In the genomic region with DNA sequence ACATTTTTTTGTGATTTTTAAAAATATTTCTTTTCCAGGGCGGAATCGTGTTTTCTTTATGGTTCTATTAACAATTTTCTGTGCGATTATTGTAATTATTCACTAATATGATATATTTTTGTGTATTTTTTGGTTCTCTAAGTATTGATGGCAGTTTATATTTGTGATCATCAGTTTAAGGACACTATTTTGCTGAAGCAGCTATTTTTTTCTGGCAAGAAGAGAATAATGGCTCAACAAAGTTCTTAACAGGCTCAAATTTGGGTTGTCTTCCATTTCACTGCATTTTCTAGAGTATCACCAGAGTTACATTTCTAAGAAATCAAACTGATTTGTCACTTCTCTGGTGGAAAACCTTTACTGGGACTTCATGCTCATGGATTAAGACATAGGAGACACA, we compare ENCODE assay signal across 14 cellular contexts.
A peak's percentile ranks its signal among the peaks of the same experiment; 100 is the strongest.
DNase-seq lines count a peak whose midpoint lies in the region; ATAC-seq, FAIRE-seq and TF ChIP-seq lines count a peak whose summit lies in the region.
"Had no signal": no experiment of that assay in that cellular context is flagged by ENCODE, and none has a peak within 500 bp of the region (broad histone marks: within the 10 kb centered on the region; RNA-seq: fewer than 3 reads in every experiment).

No MANE protein-coding gene starts in this region.

- H3K4me3 ChIP-seq in IMR-90 (ENCODE audit: insufficient read depth, low read depth, low read length) (no peak overlapping the region), K562 (no peak overlapping the region), smooth muscle cell (no peak overlapping the region), foreskin fibroblast (ENCODE audit: low read depth in 1 of 2, low read length in 2 of 2) (no peak overlapping the region)
- H3K4me3 ChIP-seq: GM23248 had no signal

- TF ChIP-seq POLR2A in IMR-90 (IDR thresholded peaks at IDR 0.05; ENCODE audit: low read depth, low read length) (no peak), K562 (conservative IDR thresholded peaks at IDR 0.05) (no peak)

- no peak for ATAC-seq in IMR-90 (ENCODE audit: low read depth)
- ATAC-seq in K562, result no peak
- ATAC-seq: CD8-positive, alpha-beta T cell; HCT116 had no signal

- intact Hi-C loops in Calu3 (cut with micrococcal nuclease; ENCODE audit: unreplicated experiment) (loop anchor here (10.0 kb wide), 1 partner anchor 198 kb away; no protein-coding TSS in a partner anchor), IMR-90 (cut with micrococcal nuclease) (no loop called here), K562 (cut with micrococcal nuclease) (no loop called here)

- no peak overlapping the region for H3K56ac ChIP-seq in IMR-90 (ENCODE audit: extremely low read depth, insufficient read depth, low read length)

- no peaks in the 10 kb centered on the region for H3K9me3 Mint-ChIP-seq in Calu3 (ENCODE audit: low read depth, unreplicated experiment)
- H3K9me3 Mint-ChIP-seq: CD8-positive, alpha-beta T cell; IgD-negative memory B cell had no signal

- no peak overlapping the region for H2BK15ac ChIP-seq in IMR-90 (ENCODE audit: low read depth, low read length)

- no peaks in the 10 kb centered on the region for H3K27me3 Mint-ChIP-seq in Calu3 (ENCODE audit: unreplicated experiment)
- H3K27me3 Mint-ChIP-seq: IgD-negative memory B cell had no signal

- H3K4me1 ChIP-seq in IMR-90 (ENCODE audit: control insufficient read depth, insufficient read depth, low read length) (no peaks in the 10 kb centered on the region), K562 (replicated peaks in 1 of 2; ENCODE audit: control insufficient read depth in 2 of 2, insufficient read depth in 2 of 2, low read length in 2 of 2) (0 out of 5 replicates have a peak, but pooled peaks cover 0 to 4% of the 10 kb centered on the region in 2 experiments), smooth muscle cell (ENCODE audit: low read depth) (peaks cover 12% of the 10 kb centered on the region)

- in situ Hi-C loops in IMR-90 (cut with MboI; ENCODE audit: low sequenced_read_pairs) (loop anchor here (25.0 kb wide), 2 partner anchors 606 to 706 kb away; a partner anchor contains a TSS), K562 (cut with MboI) (no loop called here)

- H3K4me1 Mint-ChIP-seq in Calu3 (ENCODE audit: low read depth, unreplicated experiment), result peaks cover 26% of the 10 kb centered on the region

- no peak overlapping the region for H4K91ac ChIP-seq in IMR-90 (ENCODE audit: insufficient read depth, low read depth, low read length)

- no peak overlapping the region for H3K18ac ChIP-seq in IMR-90 (ENCODE audit: low read depth, low read length)

- H3K4me2 ChIP-seq in IMR-90 (ENCODE audit: low read depth, low read length), result no peak overlapping the region
- H3K4me2 ChIP-seq in K562 (ENCODE audit: insufficient read depth, low read length), result no peak overlapping the region; the same call in 1 of the 2 replicates
- peak overlapping the region; percentile 5 for H3K4me2 ChIP-seq in smooth muscle cell

- BruUV-seq in Calu3 (replicated peaks; lab: Mats Ljungman, UMichigan) (no TSS peak), IMR-90 (replicated peaks; lab: Mats Ljungman, UMichigan) (no TSS peak), K562 (replicated peaks; lab: Mats Ljungman, UMichigan) (no TSS peak)

- H3F3A ChIP-seq in smooth muscle cell (ENCODE audit: low read depth), result no peaks in the 10 kb centered on the region

- H3K14ac ChIP-seq in IMR-90 (replicated peaks; ENCODE audit: low read depth, low read length), result no peak overlapping the region

- WGBS in IMR-90 (ENCODE audit: extremely low coverage in 2 of 2, insufficient read length in 1 of 2), 2 experiments, result no CpG with 5 or more reads among the region's 3 CpGs
- 92% methylated on average over 3 of the region's 3 CpGs for WGBS in K562 (ENCODE audit: insufficient coverage, low coverage, missing lambda C conversion rate)
- WGBS in smooth muscle cell (ENCODE audit: low lambda C conversion rate), result over 99% methylated on average over 3 of the region's 3 CpGs

- POLR2A ChIA-PET in IMR-90 (lab: Charles Lee; ENCODE audit: unreplicated experiment) (no interaction called here), K562 (lab: Yijun Ruan, JAX) (interaction anchor here (0.6 to 0.8 kb wide), 2 partner anchors 18 to 179 kb away, joined by 3 read pairs; no protein-coding TSS in a partner anchor)

- no peak overlapping the region for H3K23ac ChIP-seq in IMR-90 (ENCODE audit: low read depth, low read length)

- FAIRE-seq in K562 (lab: Jason Lieb, UNC), result no peak

- no peak for TF ChIP-seq RAD21 in IMR-90 (IDR thresholded peaks at IDR 0.05; ENCODE audit: low read length)
- no peak for TF ChIP-seq RAD21 in K562 (CRISPR knock-in tag; conservative IDR thresholded peaks at IDR 0.05 in 1 of 2, IDR thresholded peaks at IDR 0.05 in 1 of 2)

- H2AFZ ChIP-seq in IMR-90 (replicated peaks; ENCODE audit: low read length, poor library complexity), result no peak overlapping the region
- H2AFZ ChIP-seq in K562 (ENCODE audit: low read depth, low read length), result no peak overlapping the region; the same call in 1 of the 2 replicates
- no peak overlapping the region for H2AFZ ChIP-seq in smooth muscle cell (ENCODE audit: low read depth)
- H2AFZ ChIP-seq: GM23248 had no signal

- CTCF ChIA-PET in Calu3 (lab: Charles Lee), result interaction anchor here (0.9 kb wide), 1 partner anchor 25 kb away, joined by 3 read pairs; no protein-coding TSS in a partner anchor
- CTCF ChIA-PET in IMR-90 (lab: Yijun Ruan, JAX), result no interaction called here
- CTCF ChIA-PET in K562 (lab: Yijun Ruan, JAX; ENCODE audit: low intra/inter-chr PET ratio), result interaction anchor here (0.6 kb wide), 1 partner anchor 593 kb away, joined by 7 read pairs; no protein-coding TSS in a partner anchor

- no peaks in the 10 kb centered on the region for H3K9me1 ChIP-seq in IMR-90 (ENCODE audit: insufficient read depth, low read length)
- no peaks in the 10 kb centered on the region for H3K9me1 ChIP-seq in K562 (ENCODE audit: control insufficient read depth, insufficient read depth, low read length)

- H3K4me3 Mint-ChIP-seq in Calu3 (ENCODE audit: low read depth, unreplicated experiment), result no peak overlapping the region
- H3K4me3 Mint-ChIP-seq: CD14-positive monocyte; CD8-positive, alpha-beta T cell; IgD-negative memory B cell had no signal

- no peaks in the 10 kb centered on the region for H3K36me3 Mint-ChIP-seq in Calu3 (ENCODE audit: insufficient read depth, unreplicated experiment)

- no peak overlapping the region for H3K27ac ChIP-seq in IMR-90 (ENCODE audit: insufficient read depth, low read length)
- peak overlapping the region; percentile 46; the same call in 1 of the 3 replicates for H3K27ac ChIP-seq in K562 (ENCODE audit: extremely low read depth, low read depth, low read length)
- H3K27ac ChIP-seq in smooth muscle cell (ENCODE audit: low read depth), result peak overlapping the region; percentile 60
- H3K27ac ChIP-seq: GM23248 had no signal

- H3K27me3 ChIP-seq in IMR-90 (ENCODE audit: control insufficient read depth, insufficient read depth, low read length), result no peaks in the 10 kb centered on the region
- H3K27me3 ChIP-seq in K562 (ENCODE audit: control insufficient read depth in 2 of 2, insufficient read depth in 2 of 2, low read length in 2 of 2), result no peaks in the 10 kb centered on the region
- H3K27me3 ChIP-seq in smooth muscle cell (ENCODE audit: low read depth), result no peaks in the 10 kb centered on the region

- H3K79me2 ChIP-seq in K562 (ENCODE audit: control insufficient read depth, insufficient read depth, low read length) (no peaks in the 10 kb centered on the region), smooth muscle cell (ENCODE audit: low read depth) (no peaks in the 10 kb centered on the region)

- no peak overlapping the region for H2AK5ac ChIP-seq in IMR-90 (ENCODE audit: low read depth, low read length)

- H3K9me3 ChIP-seq in IMR-90 (ENCODE audit: control insufficient read depth, insufficient read depth, low read length) (no peaks in the 10 kb centered on the region), K562 (replicated peaks; ENCODE audit: control insufficient read depth, insufficient read depth, low read depth, low read length) (no peaks in the 10 kb centered on the region), smooth muscle cell (replicated peaks; ENCODE audit: low read depth) (no peaks in the 10 kb centered on the region)

- no peaks in the 10 kb centered on the region for H4K20me1 ChIP-seq in IMR-90 (ENCODE audit: insufficient read depth, low read length)
- H4K20me1 ChIP-seq in K562 (replicated peaks; ENCODE audit: control insufficient read depth, insufficient read depth, low read length), result no peaks in the 10 kb centered on the region
- H4K20me1 ChIP-seq in smooth muscle cell (ENCODE audit: low read depth), result no peaks in the 10 kb centered on the region

- H2BK20ac ChIP-seq in IMR-90 (ENCODE audit: low read depth, low read length), result no peak overlapping the region

- DNase-seq in Calu3 (no peak), IMR-90 (no peak), K562 (ENCODE audit: extremely low read depth in 1 of 4, low spot score in 3 of 4) (no peak), smooth muscle cell (lab: John Stamatoyannopoulos, UW; ENCODE audit: unreplicated experiment) (no peak), GDM1 (lab: John Stamatoyannopoulos, UW) (no peak), foreskin fibroblast (no peak)
- DNase-seq: CD8-positive, alpha-beta T cell; COR-L47; DND-41; GF-D8 had no signal

- H3K36me3 ChIP-seq in IMR-90 (ENCODE audit: control insufficient read depth, insufficient read depth, low read length), result no peaks in the 10 kb centered on the region
- peaks cover 9% of the 10 kb centered on the region; the same call in 2 of the 3 replicates for H3K36me3 ChIP-seq in K562 (ENCODE audit: control insufficient read depth, insufficient read depth, low read length)
- H3K36me3 ChIP-seq in smooth muscle cell (ENCODE audit: low read depth), result no peaks in the 10 kb centered on the region

- H2BK5ac ChIP-seq in IMR-90 (ENCODE audit: low read depth, low read length, poor library complexity, severe bottlenecking), result no peak overlapping the region

- H3K79me1 ChIP-seq in IMR-90 (ENCODE audit: low read depth in 1 of 2, low read length in 2 of 2), result no peaks in the 10 kb centered on the region

- TF ChIP-seq EP300 in K562 (IDR thresholded peaks at IDR 0.05; ENCODE audit: low read length), result no peak

- no peak overlapping the region for H2BK120ac ChIP-seq in IMR-90 (ENCODE audit: low read depth, low read length)

- H3K9ac ChIP-seq in IMR-90 (ENCODE audit: low read depth, low read length) (no peak overlapping the region), K562 (ENCODE audit: insufficient read depth in 1 of 2, low read depth in 2 of 2, low read length in 2 of 2) (no peak overlapping the region), smooth muscle cell (ENCODE audit: low read depth) (no peak overlapping the region)
- H3K9ac ChIP-seq: GM23248 had no signal

- H4K8ac ChIP-seq in IMR-90 (ENCODE audit: low read depth in 2 of 2, low read length in 2 of 2), result no peak overlapping the region

- dilution Hi-C loops in IMR-90 (cut with HindIII; ENCODE audit: low sequenced_read_pairs, unreplicated experiment), result no loop called here

- H4K5ac ChIP-seq in IMR-90 (ENCODE audit: low read depth, low read length), result no peak overlapping the region

- H3K27ac Mint-ChIP-seq in Calu3 (ENCODE audit: unreplicated experiment), result peak overlapping the region; percentile 38
- H3K27ac Mint-ChIP-seq: CD14-positive monocyte; CD8-positive, alpha-beta T cell; IgD-negative memory B cell had no signal

- no peak for TF ChIP-seq CTCF in Calu3 (IDR thresholded peaks at IDR 0.05; ENCODE audit: unreplicated experiment)
- TF ChIP-seq CTCF in IMR-90 (conservative IDR thresholded peaks at IDR 0.05; ENCODE audit: low read depth, low read length), result no peak
- TF ChIP-seq CTCF in K562 (IDR thresholded peaks at IDR 0.05 in 2 of 3, conservative IDR thresholded peaks at IDR 0.05 in 1 of 3; ENCODE audit: insufficient read depth in 2 of 3, low read depth in 1 of 3, low read length in 3 of 3), result no peak
- TF ChIP-seq CTCF in smooth muscle cell (IDR thresholded peaks at IDR 0.05; ENCODE audit: borderline replicate concordance, insufficient read depth, poor library complexity, severe bottlenecking), result no peak
- no peak for TF ChIP-seq CTCF in foreskin fibroblast (IDR thresholded peaks at IDR 0.05; ENCODE audit: low read depth, low read length)

- no peak overlapping the region for H2AK9ac ChIP-seq in IMR-90 (replicated peaks; ENCODE audit: low read depth, low read length, poor library complexity)

- no peak overlapping the region for H3K4ac ChIP-seq in IMR-90 (ENCODE audit: low read depth, low read length)
